Comparison of ENCODE assay signal across 10 cellular contexts in the genomic region with DNA sequence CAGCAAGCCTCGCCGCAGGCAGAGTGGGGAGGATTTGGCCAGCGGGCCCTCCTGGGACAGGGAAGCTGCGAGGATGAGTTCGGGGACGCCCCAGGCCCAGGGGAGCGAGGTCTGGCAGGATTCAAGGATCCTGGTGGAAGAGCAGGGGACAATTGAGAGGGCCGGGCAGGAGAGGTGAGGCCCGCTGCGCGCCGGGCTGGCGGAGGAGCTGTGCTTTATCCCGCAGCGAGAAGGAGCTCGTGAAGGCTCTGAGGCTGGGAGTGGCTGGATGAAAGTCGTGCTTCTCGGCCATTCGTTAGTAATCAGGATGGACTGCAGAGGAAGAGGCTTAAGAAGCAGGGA. TPM values are rescaled to one million over a fixed set of nuclear protein-coding genes. Genes with fewer than 3 reads are reported as not detected.
DNase-seq lines count a peak whose midpoint lies in the region; ATAC-seq and TF ChIP-seq lines count a peak whose summit lies in the region.
"Had no signal": no experiment of that assay in that cellular context is flagged by ENCODE, and none has a peak within 500 bp of the region (broad histone marks: within the 10 kb centered on the region; RNA-seq: fewer than 3 reads in every experiment).

No MANE protein-coding gene starts in this region.

- BruUV-seq in PC-3 (replicated peaks; lab: Mats Ljungman, UMichigan) = no TSS peak

- no peaks in the 10 kb centered on the region for H3K36me3 ChIP-seq in PC-3 (ENCODE audit: low read depth, low read length)
- H3K36me3 ChIP-seq in skeletal muscle satellite cell (ENCODE audit: insufficient read depth, low read length) = no peaks in the 10 kb centered on the region

- peaks cover 5% of the 10 kb centered on the region for H3K27me3 Mint-ChIP-seq in activated CD4-positive, alpha-beta T cell treated with anti-CD3 and anti-CD28 coated beads, Interleukin-2, amount 10 ng/mL, durations not matched to agents 7 days and 5 days
- peaks cover 6 to 9% of the 10 kb centered on the region in 2 donors for H3K27me3 Mint-ChIP-seq in effector memory CD8-positive, alpha-beta T cell

- H3K4me2 ChIP-seq in PC-3 (ENCODE audit: low read length) (peak overlapping the region; percentile 97; the same call in 1 of the 2 replicates), skeletal muscle satellite cell (ENCODE audit: low read length) (peak overlapping the region; percentile 80)

- H3K27ac ChIP-seq in PC-3 (ENCODE audit: low read length) = peak overlapping the region; percentile 71

- no peak overlapping the region for H3K9ac ChIP-seq in PC-3 (ENCODE audit: low read length)
- H3K9ac ChIP-seq in skeletal muscle satellite cell (ENCODE audit: low read depth, low read length) = peak overlapping the region; percentile 14

- H3K9me3 Mint-ChIP-seq in activated CD4-positive, alpha-beta T cell treated with anti-CD3 and anti-CD28 coated beads, Interleukin-2, amount 10 ng/mL, durations not matched to agents 7 days and 5 days = no peaks in the 10 kb centered on the region
- no peaks in the 10 kb centered on the region for H3K9me3 Mint-ChIP-seq in effector memory CD8-positive, alpha-beta T cell

- TF ChIP-seq CTCF in PC-3 (conservative IDR thresholded peaks at IDR 0.05; ENCODE audit: low read depth, low read length) = no peak

- no peaks in the 10 kb centered on the region for H3K9me2 ChIP-seq in PC-3 (replicated peaks; ENCODE audit: low read length)

- H3K79me2 ChIP-seq in PC-3 (ENCODE audit: low read length) = peaks cover 10% of the 10 kb centered on the region; the same call in 1 of the 2 replicates

- H3K4me3 Mint-ChIP-seq in activated CD4-positive, alpha-beta T cell treated with anti-CD3 and anti-CD28 coated beads, Interleukin-2, amount 10 ng/mL, durations not matched to agents 7 days and 5 days = no peak overlapping the region
- peak overlapping the region; percentile 78 to 80 for H3K4me3 Mint-ChIP-seq in effector memory CD8-positive, alpha-beta T cell

- peak overlapping the region; percentile 78 for H3K27ac Mint-ChIP-seq in activated CD4-positive, alpha-beta T cell treated with anti-CD3 and anti-CD28 coated beads, Interleukin-2, amount 10 ng/mL, durations not matched to agents 7 days and 5 days
- peak overlapping the region; percentile 69 to 94 for H3K27ac Mint-ChIP-seq in effector memory CD8-positive, alpha-beta T cell

- no peak for DNase-seq in activated CD4-positive, alpha-beta T cell treated with anti-CD3 and anti-CD28 coated beads, Interleukin-2, amount 10 ng/mL, durations not matched to agents 7 days and 5 days
- DNase-seq in activated CD4-positive, alpha-beta T cell treated with anti-CD3 and anti-CD28 coated beads, Interleukin-2, amount 50 U/mL, for 1 hour = no peak
- DNase-seq in PC-3 (no peak), kidney glomerular epithelial cell (lab: John Stamatoyannopoulos, UW) (no peak)
- DNase-seq in effector memory CD8-positive, alpha-beta T cell = no peak

- no peaks in the 10 kb centered on the region for H4K20me1 ChIP-seq in PC-3 (ENCODE audit: low read length)

- no peaks in the 10 kb centered on the region for H3F3A ChIP-seq in PC-3 (ENCODE audit: low read length, unreplicated experiment)

- POLR2A ChIA-PET in activated CD4-positive, alpha-beta T cell treated with anti-CD3 and anti-CD28 coated beads, Interleukin-2, amount 10 ng/mL, durations not matched to agents 7 days and 5 days (lab: Charles Lee) = no interaction called here
- POLR2A ChIA-PET in PC-3 (lab: Charles Lee; ENCODE audit: unreplicated experiment) = no interaction called here

- H2AFZ ChIP-seq in PC-3 (ENCODE audit: low read length) = no peak overlapping the region

- intact Hi-C loops in PC-3 (cut with micrococcal nuclease) = no loop called here

- H3K4me3 ChIP-seq in PC-3 (ENCODE audit: low read length) = peak overlapping the region; percentile 59; the same call in 1 of the 2 replicates
- no peak overlapping the region for H3K4me3 ChIP-seq in skeletal muscle satellite cell (ENCODE audit: low read length)
- H3K4me3 ChIP-seq: lung had no signal

- H3K9me3 ChIP-seq in PC-3 (ENCODE audit: low read length) (no peaks in the 10 kb centered on the region), skeletal muscle satellite cell (replicated peaks; ENCODE audit: low read length) (no peaks in the 10 kb centered on the region)

- peaks cover 26% of the 10 kb centered on the region for H3K4me1 Mint-ChIP-seq in activated CD4-positive, alpha-beta T cell treated with anti-CD3 and anti-CD28 coated beads, Interleukin-2, amount 10 ng/mL, durations not matched to agents 7 days and 5 days
- H3K4me1 Mint-ChIP-seq in effector memory CD8-positive, alpha-beta T cell (ENCODE audit: low read depth in 2 of 2) = peaks cover 11% of the 10 kb centered on the region in 2 donors

- CTCF ChIA-PET in activated CD4-positive, alpha-beta T cell treated with anti-CD3 and anti-CD28 coated beads, Interleukin-2, amount 10 ng/mL, durations not matched to agents 7 days and 5 days (lab: Charles Lee) = interaction anchor here (0.5 to 2.3 kb wide), 4 partner anchors 8 to 299 kb away, joined by 3 to 6 read pairs (median 3); no protein-coding TSS in a partner anchor
- CTCF ChIA-PET in PC-3 (lab: Charles Lee) = interaction anchor here (0.6 kb wide), 2 partner anchors 16 to 21 kb away, joined by 3 read pairs; no protein-coding TSS in a partner anchor

- no peaks in the 10 kb centered on the region for H3K27me3 ChIP-seq in PC-3 (ENCODE audit: low read length)
- H3K27me3 ChIP-seq in skeletal muscle satellite cell (ENCODE audit: control insufficient read depth, insufficient read depth, low read length) = peaks cover 11% of the 10 kb centered on the region

- H3K36me3 Mint-ChIP-seq in activated CD4-positive, alpha-beta T cell treated with anti-CD3 and anti-CD28 coated beads, Interleukin-2, amount 10 ng/mL, durations not matched to agents 7 days and 5 days (ENCODE audit: low read depth) = no peaks in the 10 kb centered on the region
- H3K36me3 Mint-ChIP-seq in effector memory CD8-positive, alpha-beta T cell (ENCODE audit: insufficient read depth) = peaks cover 11% of the 10 kb centered on the region

- ATAC-seq in PC-3 (no peak), GM21619 (IDR thresholded peaks at IDR 0.05; ENCODE audit: unreplicated experiment) (no peak), GM18907 (IDR thresholded peaks at IDR 0.05; ENCODE audit: unreplicated experiment) (no peak)
- ATAC-seq in effector memory CD8-positive, alpha-beta T cell (replicated peaks) = no peak

- H3K4me1 ChIP-seq in PC-3 (ENCODE audit: insufficient read depth, low read length) = peaks cover 46% of the 10 kb centered on the region
- H3K4me1 ChIP-seq in skeletal muscle satellite cell (ENCODE audit: control insufficient read depth, insufficient read depth, low read length) = peaks cover 10% of the 10 kb centered on the region

RNA-seq across cellular contexts. Expression of a gene that starts 3.6 kb away (rescaled TPM):
- total RNA-seq in activated CD4-positive, alpha-beta T cell treated with anti-CD3 and anti-CD28 coated beads, Interleukin-2, amount 10 ng/mL, durations not matched to agents 7 days and 5 days = not detected
- 9.7 and 10.0 TPM in 2 replicates for total RNA-seq in PC-3 (2014; rRNA removed)
- total RNA-seq in skeletal muscle satellite cell (2012; rRNA removed) = not detected in 2 replicates
- total RNA-seq: HT-29 had no signal

RNA-seq across cellular contexts. Expression of a gene that starts 8.7 kb away (rescaled TPM):
- total RNA-seq in activated CD4-positive, alpha-beta T cell treated with anti-CD3 and anti-CD28 coated beads, Interleukin-2, amount 10 ng/mL, durations not matched to agents 7 days and 5 days = not detected
- not detected in 2 replicates for total RNA-seq in PC-3 (2014; rRNA removed)
- not detected in 2 replicates for total RNA-seq in skeletal muscle satellite cell (2012; rRNA removed)
- total RNA-seq: HT-29 had no signal

Comparison
In these comparisons a context has a peak if more than half of its experiments do, and no peak if none do; other contexts are left out.
1. RNA of a gene that starts 3.6 kb away (total RNA-seq): 9.7 to 10.0 TPM in PC-3; not detected in activated CD4-positive, alpha-beta T cell treated with anti-CD3 and anti-CD28 coated beads, Interleukin-2, amount 10 ng/mL, durations not matched to agents 7 days and 5 days; every median in the first group is over 10 times any median in the second.